16 cellular contexts compared by ENCODE assay signal in the genomic region with DNA sequence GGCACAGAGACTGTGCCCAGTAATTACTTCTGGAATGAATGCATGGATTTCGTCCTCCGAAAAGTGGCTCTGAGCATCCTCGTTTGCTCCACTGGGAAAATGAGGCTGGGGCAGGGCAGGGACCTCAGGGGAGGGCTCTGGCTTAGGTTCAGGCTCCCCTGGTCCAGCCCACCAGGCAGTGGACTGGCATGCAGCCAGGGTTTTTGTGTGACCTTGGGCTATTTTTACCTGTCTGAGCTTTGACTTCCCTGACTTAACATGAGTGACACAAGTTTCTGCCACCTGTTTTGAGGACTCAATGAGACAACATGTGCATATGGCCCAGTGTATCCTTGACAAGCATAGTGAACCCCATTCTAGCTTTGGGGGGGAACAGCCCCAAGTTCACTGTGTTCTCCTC. TPM values are rescaled to one million over a fixed set of nuclear protein-coding genes. Genes with fewer than 3 reads are reported as not detected.
A peak's percentile ranks its signal among the peaks of the same experiment; 100 is the strongest.
DNase-seq lines count a peak whose midpoint lies in the region; ATAC-seq and TF ChIP-seq lines count a peak whose summit lies in the region.
"Had no signal": no experiment of that assay in that cellular context is flagged by ENCODE, and none has a peak within 500 bp of the region (broad histone marks: within the 10 kb centered on the region; RNA-seq: fewer than 3 reads in every experiment).

No MANE protein-coding gene starts in this region.

- H3K9me3 Mint-ChIP-seq in dendritic cell treated with granulocyte-macrophage colony-stimulating factor and Interleukin-4, amounts not matched to agents 40 ng/mL and 50 ng/mL, for 4 days: no peaks in the 10 kb centered on the region

- H3K36me3 ChIP-seq in KMS-11 (ENCODE audit: insufficient read depth): no peaks in the 10 kb centered on the region
- H3K36me3 ChIP-seq in psoas muscle (ENCODE audit: insufficient read depth in 1 of 2, low read depth in 1 of 2): no peaks in the 10 kb centered on the region
- H3K36me3 ChIP-seq: prostate gland had no signal

- no peaks in the 10 kb centered on the region for H3K79me2 ChIP-seq in KMS-11 (ENCODE audit: insufficient read depth, low read depth)

- H3K9me3 ChIP-seq in psoas muscle: no peaks in the 10 kb centered on the region
- H3K9me3 ChIP-seq: prostate gland had no signal

- intact Hi-C loops in dendritic cell treated with granulocyte-macrophage colony-stimulating factor and Interleukin-4, amounts not matched to agents 40 ng/mL and 50 ng/mL, for 4 days (cut with micrococcal nuclease): no loop called here
- intact Hi-C loops in psoas muscle (cut with DNase I): loop anchor here in 1 of 2 donors (5.0 kb wide), 1 partner anchor 60 kb away; no protein-coding TSS in a partner anchor

- H3K27me3 ChIP-seq in KMS-11 (ENCODE audit: insufficient read depth, low read depth) (no peaks in the 10 kb centered on the region), psoas muscle (ENCODE audit: insufficient read depth in 3 of 3, low read length in 2 of 3) (no peaks in the 10 kb centered on the region)

- TF ChIP-seq CTCF in KMS-11 (conservative IDR thresholded peaks at IDR 0.05; ENCODE audit: low read depth, low read length) (no peak), psoas muscle (IDR thresholded peaks at IDR 0.05) (no peak)

- H3K4me1 ChIP-seq in KMS-11 (ENCODE audit: low read depth, poor library complexity, severe bottlenecking) (peaks cover 19% of the 10 kb centered on the region), psoas muscle (peaks cover 25% of the 10 kb centered on the region)
- H3K4me1 ChIP-seq: prostate gland had no signal

- ATAC-seq in psoas muscle: peak; percentile 3 to 38 (median 27)

- no peak overlapping the region for H3K4me3 ChIP-seq in KMS-11 (IDR thresholded peaks at IDR 0.05; ENCODE audit: insufficient read depth, low read depth, low read length)
- peak overlapping the region; percentile 70 for H3K4me3 ChIP-seq in psoas muscle

- no peak overlapping the region for H2AFZ ChIP-seq in KMS-11 (ENCODE audit: low read depth)

- peak overlapping the region; percentile 4 for H3K27ac Mint-ChIP-seq in dendritic cell treated with granulocyte-macrophage colony-stimulating factor and Interleukin-4, amounts not matched to agents 40 ng/mL and 50 ng/mL, for 4 days

- H4K20me1 ChIP-seq in KMS-11 (ENCODE audit: insufficient read depth): no peaks in the 10 kb centered on the region

- H3K4me3 Mint-ChIP-seq in dendritic cell treated with granulocyte-macrophage colony-stimulating factor and Interleukin-4, amounts not matched to agents 40 ng/mL and 50 ng/mL, for 4 days: peak overlapping the region; percentile 78

- peak overlapping the region; percentile 91; the same call in 1 of the 2 replicates for H3K4me2 ChIP-seq in KMS-11

- peaks cover 29% of the 10 kb centered on the region for H3K4me1 Mint-ChIP-seq in dendritic cell treated with granulocyte-macrophage colony-stimulating factor and Interleukin-4, amounts not matched to agents 40 ng/mL and 50 ng/mL, for 4 days (ENCODE audit: low read depth)

- H3K36me3 Mint-ChIP-seq in dendritic cell treated with granulocyte-macrophage colony-stimulating factor and Interleukin-4, amounts not matched to agents 40 ng/mL and 50 ng/mL, for 4 days (ENCODE audit: low read depth): peaks cover 67% of the 10 kb centered on the region

- no peak overlapping the region for H3K27ac ChIP-seq in KMS-11
- H3K27ac ChIP-seq in psoas muscle: peak overlapping the region; percentile 66

- 21 to 51% (median 44%) methylated on average over 3 of the region's 3 CpGs for WGBS in psoas muscle, 3 donors

- peaks cover 3% of the 10 kb centered on the region for H3K27me3 Mint-ChIP-seq in dendritic cell treated with granulocyte-macrophage colony-stimulating factor and Interleukin-4, amounts not matched to agents 40 ng/mL and 50 ng/mL, for 4 days

- DNase-seq in NCI-H1417 (lab: John Stamatoyannopoulos, UW): peak in 2 of 3 experiments; percentile 45 to 66
- no peak for DNase-seq in NCI-H1417 treated with DMSO at 0.1 percent for 48 hours (lab: John Stamatoyannopoulos, UW)
- peak in 1 of 2 donors; percentile 56 for DNase-seq in psoas muscle
- no peak for DNase-seq in Ammon's horn (ENCODE audit: low spot score)
- no peak for DNase-seq in NK-92 (lab: John Stamatoyannopoulos, UW; ENCODE audit: unreplicated experiment)
- DNase-seq in occipital lobe (lab: John Stamatoyannopoulos, UW): no peak
- DNase-seq: 8988T, activated T-cell treated with anti-CD3 and anti-CD28 coated beads for 4 hours, DMS 273 treated with DMSO at 0.1 percent for 48 hours, GOT3, mammary epithelial cell had no signal

- no peak overlapping the region for H3K9ac ChIP-seq in KMS-11

RNA-seq across cellular contexts. Expression of gene EDN2, which starts 32.6 kb away (rescaled TPM):
- total RNA-seq in psoas muscle: not detected
- under 1 TPM in 2 of 3 donors, not detected in 1; 0.03 to 0.10 TPM for polyA plus RNA-seq in psoas muscle
- not detected for total RNA-seq in occipital lobe
- total RNA-seq: endothelial cell of umbilical vein, SK-MEL-5 had no signal
- polyA plus RNA-seq: endothelial cell of umbilical vein had no signal

Comparison
In these comparisons a context has a peak if more than half of its experiments do, and no peak if none do; other contexts are left out.
1. DNase-seq: peak in NCI-H1417 (2 of 3); none in NCI-H1417 treated with DMSO at 0.1 percent for 48 hours (single experiment), Ammon's horn (single experiment), NK-92 (single experiment) and occipital lobe (single experiment).